30 cellular contexts compared by ENCODE assay signal in genomic region chr11:69423181-69423580, GRCh38. TPM values are rescaled to one million over a fixed set of nuclear protein-coding genes. Genes with fewer than 3 reads are reported as not detected.
"Had no signal": no experiment of that assay in that cellular context is flagged by ENCODE, and none has a peak within 500 bp of the region (broad histone marks: within the 10 kb centered on the region; RNA-seq: fewer than 3 reads in every experiment).

No MANE protein-coding gene starts in this region.

- H3K4me3 Mint-ChIP-seq: activated CD4-positive, alpha-beta memory T cell treated with anti-CD3 and anti-CD28 coated beads, Interleukin-2, amount 10 ng/mL, durations not matched to agents 7 days and 5 days; activated CD4-positive, alpha-beta T cell treated with anti-CD3 and anti-CD28 coated beads for 36 hours; activated naive CD8-positive, alpha-beta T cell; activated T-cell treated with anti-CD3 and anti-CD28 coated beads, Interleukin-2, amount 50 U/mL, for 24 hours; activated T-helper 1 cell treated with anti-CD3 and anti-CD28 coated beads, Interleukin-12 subunit alpha, Interleukin-12 subunit beta, Interleukin-2, Interleukin-4 antibody, amounts not matched to agents 30 ng/mL and 10 ng/mL and 1 ng/mL, durations not matched to agents 14 hours and 24 hours and 36 hours; brain had no signal

- H3K27ac Mint-ChIP-seq: activated CD4-positive, alpha-beta memory T cell treated with anti-CD3 and anti-CD28 coated beads, Interleukin-2, amount 10 ng/mL, durations not matched to agents 7 days and 5 days; activated CD4-positive, alpha-beta T cell treated with anti-CD3 and anti-CD28 coated beads for 36 hours; activated naive CD8-positive, alpha-beta T cell; activated T-cell treated with anti-CD3 and anti-CD28 coated beads, Interleukin-2, amount 50 U/mL, for 24 hours; activated T-helper 1 cell treated with anti-CD3 and anti-CD28 coated beads, Interleukin-12 subunit alpha, Interleukin-12 subunit beta, Interleukin-2, Interleukin-4 antibody, amounts not matched to agents 30 ng/mL and 10 ng/mL and 1 ng/mL, durations not matched to agents 14 hours and 24 hours and 36 hours had no signal

- H3K4me3 ChIP-seq: SJCRH30 had no signal

- DNase-seq: activated CD4-positive, alpha-beta memory T cell treated with anti-CD3 and anti-CD28 coated beads, Interleukin-2, amount 10 ng/mL, durations not matched to agents 7 days and 5 days; activated CD4-positive, alpha-beta T cell treated with anti-CD3 and anti-CD28 coated beads for 36 hours; activated CD4-positive, alpha-beta T cell treated with anti-CD3 and anti-CD28 coated beads, Interleukin-2, amount 50 U/mL, for 1 hour; activated effector memory CD4-positive, alpha-beta T cell treated with Interleukin-2 at 50 U/mL for 16 hours; activated naive CD4-positive, alpha-beta T cell; activated T-cell treated with anti-CD3 and anti-CD28 coated beads, Interleukin-2, amount 50 U/mL, for 24 hours; amygdala; KBM-7; MV-4-11; NCI-H1105; NCI-H1436; NCI-H1694 treated with DMSO at 0.1 percent for 48 hours; NCI-H2029 treated with DMSO at 0.1 percent for 48 hours; NCI-H345; NCI-H510A; NCI-H526 treated with DMSO at 0.1 percent for 48 hours; SJCRH30; SK-N-SH; T-helper 1 cell had no signal

- H3K9me3 ChIP-seq: SK-N-SH had no signal

- H3K27ac ChIP-seq: SJCRH30, VCaP had no signal

- H3K9ac ChIP-seq: SK-N-SH had no signal

- H3K36me3 Mint-ChIP-seq: activated naive CD8-positive, alpha-beta T cell; brain had no signal

- H3K36me3 ChIP-seq: SJCRH30 had no signal

- H3K4me2 ChIP-seq: SK-N-SH had no signal

- ATAC-seq: activated CD4-positive, alpha-beta T cell treated with anti-CD3 and anti-CD28 coated beads for 36 hours; Right ventricle myocardium inferior had no signal

- H3K27me3 ChIP-seq: SJCRH30 had no signal

RNA-seq across cellular contexts. Expression of gene LINC01488, which starts 58.3 kb away (rescaled TPM):
- total RNA-seq: activated CD4-positive, alpha-beta memory T cell treated with anti-CD3 and anti-CD28 coated beads, Interleukin-2, amount 10 ng/mL, durations not matched to agents 7 days and 5 days; activated CD4-positive, alpha-beta T cell treated with anti-CD3 and anti-CD28 coated beads for 36 hours; activated T-helper 1 cell treated with anti-CD3 and anti-CD28 coated beads, Interleukin-12 subunit alpha, Interleukin-12 subunit beta, Interleukin-2, Interleukin-4 antibody, amounts not matched to agents 30 ng/mL and 10 ng/mL and 1 ng/mL, durations not matched to agents 14 hours and 24 hours and 36 hours; astrocyte; LHCN-M2; M059J; OCI-LY7; RPMI7951; SJCRH30; T-helper 2 cell treated with Interferon-gamma antibody and Interleukin-4, amounts not matched to agents 100 ng/mL and 5 ng/mL, for 36 hours had no signal
- polyA plus RNA-seq: SK-N-SH had no signal
